ENCODE assay signal across 31 cellular contexts in genomic region chr7:27409776-27410175, GRCh38.
DNase-seq lines count a peak whose midpoint lies in the region; ATAC-seq and TF ChIP-seq lines count a peak whose summit lies in the region.
"Had no signal": no experiment of that assay in that cellular context is flagged by ENCODE, and none has a peak within 500 bp of the region (broad histone marks: within the 10 kb centered on the region; RNA-seq: fewer than 3 reads in every experiment).

No MANE protein-coding gene starts in this region.

- H3K36me3 Mint-ChIP-seq in HFFc6 (ENCODE audit: low read depth): no peaks in the 10 kb centered on the region
- H3K36me3 Mint-ChIP-seq: activated CD8-positive, alpha-beta memory T cell treated with anti-CD3 and anti-CD28 coated beads, Interleukin-2, amount 10 ng/mL, durations not matched to agents 7 days and 5 days; activated naive CD4-positive, alpha-beta T cell treated with anti-CD3 and anti-CD28 coated beads, Interleukin-2, amount 50 U/mL, for 24 hours; mesothelial cell of epicardium; natural killer cell treated with Interleukin-12 subunit alpha and Interleukin-12 subunit beta and Interleukin-15 and Interleukin-18, amount 100 ng/mL, for 72 hours; stimulated activated effector memory CD8-positive, alpha-beta T cell treated with anti-CD3 and anti-CD28 coated beads, Interleukin-12 subunit alpha, Interleukin-12 subunit beta, amount 100 ng/mL, for 72 hours had no signal

- ATAC-seq in GM18519 (IDR thresholded peaks at IDR 0.05; ENCODE audit: low FRiP score, unreplicated experiment): no peak
- ATAC-seq: A549; activated CD8-positive, alpha-beta memory T cell treated with anti-CD3 and anti-CD28 coated beads, Interleukin-2, amount 10 ng/mL, durations not matched to agents 7 days and 5 days; foreskin keratinocyte; natural killer cell treated with Interleukin-12 subunit alpha and Interleukin-12 subunit beta and Interleukin-15 and Interleukin-18, amount 100 ng/mL, for 72 hours; stimulated activated effector memory CD8-positive, alpha-beta T cell treated with anti-CD3 and anti-CD28 coated beads, Interleukin-12 subunit alpha, Interleukin-12 subunit beta, amount 100 ng/mL, for 72 hours had no signal

- TF ChIP-seq CTCF in AG10803 (conservative IDR thresholded peaks at IDR 0.05; ENCODE audit: low read length) (no peak), HFFc6 (IDR thresholded peaks at IDR 0.05) (no peak), foreskin fibroblast (IDR thresholded peaks at IDR 0.05; ENCODE audit: low read depth, low read length) (no peak), colonic mucosa (IDR thresholded peaks at IDR 0.05) (no peak)

- H3K27me3 Mint-ChIP-seq in HFFc6 (ENCODE audit: insufficient read depth): peaks cover 17% of the 10 kb centered on the region
- H3K27me3 Mint-ChIP-seq: activated CD4-positive, alpha-beta T cell treated with anti-CD3 and anti-CD28 coated beads, Interleukin-2, amount 10 ng/mL, durations not matched to agents 24 days and 14 days had no signal

- no peak overlapping the region for H3K27ac Mint-ChIP-seq in HFFc6
- H3K27ac Mint-ChIP-seq: activated CD4-positive, alpha-beta T cell treated with anti-CD3 and anti-CD28 coated beads, Interleukin-2, amount 10 ng/mL, durations not matched to agents 24 days and 14 days; activated CD8-positive, alpha-beta memory T cell treated with anti-CD3 and anti-CD28 coated beads, Interleukin-2, amount 10 ng/mL, durations not matched to agents 7 days and 5 days; activated naive CD4-positive, alpha-beta T cell treated with anti-CD3 and anti-CD28 coated beads, Interleukin-2, amount 50 U/mL, for 24 hours; activated T-helper 1 cell treated with anti-CD3 and anti-CD28 coated beads, Interleukin-12 subunit alpha, Interleukin-12 subunit beta, Interleukin-2, Interleukin-4 antibody, amounts not matched to agents 30 ng/mL and 10 ng/mL and 1 ng/mL, durations not matched to agents 14 hours and 24 hours and 36 hours; mesothelial cell of epicardium; natural killer cell treated with Interleukin-12 subunit alpha and Interleukin-12 subunit beta and Interleukin-15 and Interleukin-18, amount 100 ng/mL, for 72 hours; stimulated activated effector memory CD8-positive, alpha-beta T cell treated with anti-CD3 and anti-CD28 coated beads, Interleukin-12 subunit alpha, Interleukin-12 subunit beta, amount 100 ng/mL, for 72 hours; T-helper 2 cell treated with Interferon-gamma antibody and Interleukin-4, amounts not matched to agents 5 μg/mL and 100 μg/mL, for 36 hours had no signal

- 0 out of 2 replicates have a peak, but pooled peaks cover 6% of the 10 kb centered on the region for H3K4me1 Mint-ChIP-seq in HFFc6 (ENCODE audit: low read depth)
- H3K4me1 Mint-ChIP-seq: activated CD4-positive, alpha-beta T cell treated with anti-CD3 and anti-CD28 coated beads, Interleukin-2, amount 10 ng/mL, durations not matched to agents 24 days and 14 days; activated CD8-positive, alpha-beta memory T cell treated with anti-CD3 and anti-CD28 coated beads, Interleukin-2, amount 10 ng/mL, durations not matched to agents 7 days and 5 days; activated naive CD4-positive, alpha-beta T cell treated with anti-CD3 and anti-CD28 coated beads, Interleukin-2, amount 50 U/mL, for 24 hours; stimulated activated effector memory CD8-positive, alpha-beta T cell treated with anti-CD3 and anti-CD28 coated beads, Interleukin-12 subunit alpha, Interleukin-12 subunit beta, amount 100 ng/mL, for 72 hours had no signal

- H3K4me3 ChIP-seq in AG10803 (ENCODE audit: low read length) (no peak overlapping the region), foreskin fibroblast (ENCODE audit: low read depth in 1 of 2, low read length in 2 of 2) (no peak overlapping the region), colonic mucosa (no peak overlapping the region)
- H3K4me3 ChIP-seq: A549, BLaER1, left ventricle myocardium inferior, smooth muscle cell, suprapubic skin had no signal

- H3K4me1 ChIP-seq in colonic mucosa: no peaks in the 10 kb centered on the region
- H3K4me1 ChIP-seq: BLaER1, foreskin keratinocyte, left ventricle myocardium inferior, suprapubic skin had no signal

- intact Hi-C loops in colonic mucosa (cut with DNase I): no loop called here

- no peaks in the 10 kb centered on the region for H3K36me3 ChIP-seq in colonic mucosa
- H3K36me3 ChIP-seq: BLaER1, left ventricle myocardium inferior, suprapubic skin, WERI-Rb-1 had no signal

- H3K9me3 Mint-ChIP-seq in HFFc6: no peaks in the 10 kb centered on the region; the same call in 1 of the 2 replicates
- H3K9me3 Mint-ChIP-seq: activated CD4-positive, alpha-beta T cell treated with anti-CD3 and anti-CD28 coated beads, Interleukin-2, amount 10 ng/mL, durations not matched to agents 24 days and 14 days; activated T-helper 1 cell treated with anti-CD3 and anti-CD28 coated beads, Interleukin-12 subunit alpha, Interleukin-12 subunit beta, Interleukin-2, Interleukin-4 antibody, amounts not matched to agents 30 ng/mL and 10 ng/mL and 1 ng/mL, durations not matched to agents 14 hours and 24 hours and 36 hours; natural killer cell treated with Interleukin-12 subunit alpha and Interleukin-12 subunit beta and Interleukin-15 and Interleukin-18, amount 100 ng/mL, for 72 hours; stimulated activated effector memory CD8-positive, alpha-beta T cell treated with anti-CD3 and anti-CD28 coated beads, Interleukin-12 subunit alpha, Interleukin-12 subunit beta, amount 100 ng/mL, for 72 hours; T-helper 2 cell treated with Interferon-gamma antibody and Interleukin-4, amounts not matched to agents 5 μg/mL and 100 μg/mL, for 36 hours had no signal

- no peaks in the 10 kb centered on the region for H3K27me3 ChIP-seq in colonic mucosa
- H3K27me3 ChIP-seq: BLaER1, suprapubic skin had no signal

- no peak overlapping the region for H3K4me3 Mint-ChIP-seq in HFFc6
- H3K4me3 Mint-ChIP-seq: activated CD4-positive, alpha-beta T cell treated with anti-CD3 and anti-CD28 coated beads, Interleukin-2, amount 10 ng/mL, durations not matched to agents 24 days and 14 days; activated CD8-positive, alpha-beta memory T cell treated with anti-CD3 and anti-CD28 coated beads, Interleukin-2, amount 10 ng/mL, durations not matched to agents 7 days and 5 days; activated naive CD4-positive, alpha-beta T cell treated with anti-CD3 and anti-CD28 coated beads, Interleukin-2, amount 50 U/mL, for 24 hours; activated T-helper 1 cell treated with anti-CD3 and anti-CD28 coated beads, Interleukin-12 subunit alpha, Interleukin-12 subunit beta, Interleukin-2, Interleukin-4 antibody, amounts not matched to agents 30 ng/mL and 10 ng/mL and 1 ng/mL, durations not matched to agents 14 hours and 24 hours and 36 hours; mesothelial cell of epicardium; natural killer cell treated with Interleukin-12 subunit alpha and Interleukin-12 subunit beta and Interleukin-15 and Interleukin-18, amount 100 ng/mL, for 72 hours; stimulated activated effector memory CD8-positive, alpha-beta T cell treated with anti-CD3 and anti-CD28 coated beads, Interleukin-12 subunit alpha, Interleukin-12 subunit beta, amount 100 ng/mL, for 72 hours; T-helper 2 cell treated with Interferon-gamma antibody and Interleukin-4, amounts not matched to agents 5 μg/mL and 100 μg/mL, for 36 hours had no signal

- DNase-seq in AG10803 (ENCODE audit: low read depth) (peak; percentile 14), HFFc6 (peak; percentile 53), SK-MEL-5 (ENCODE audit: low read depth, low spot score) (peak; percentile 16), foreskin fibroblast (peak; percentile 31 to 55), colonic mucosa (no peak), amygdala (lab: John Stamatoyannopoulos, UW) (no peak)
- no peak for DNase-seq in stimulated activated CD4-positive, alpha-beta T cell treated with anti-CD3 and anti-CD28 coated beads, Interleukin-1b, Interleukin-23, amount 100 ng/mL, for 48 hours
- DNase-seq: activated CD4-positive, alpha-beta T cell treated with anti-CD3 and anti-CD28 coated beads, Interleukin-2, amount 10 ng/mL, durations not matched to agents 24 days and 14 days; activated CD8-positive, alpha-beta memory T cell treated with anti-CD3 and anti-CD28 coated beads, Interleukin-2, amount 10 ng/mL, durations not matched to agents 7 days and 5 days; aorta; central memory CD4-positive, alpha-beta T cell; dermis blood vessel endothelial cell; DMS53; Karpas-422; left ventricle myocardium inferior; NCI-H1092 treated with DMSO at 0.1 percent for 48 hours; NCI-H187 treated with DMSO at 0.1 percent for 48 hours; stimulated activated CD4-positive, alpha-beta T cell treated with anti-CD3 and anti-CD28 coated beads, Interleukin-2, amount 100 ng/mL, for 48 hours; WERI-Rb-1 had no signal

- no peak overlapping the region for H3K9ac ChIP-seq in colonic mucosa (ENCODE audit: low read depth in 2 of 2, low read length in 2 of 2)
- H3K9ac ChIP-seq: BLaER1 had no signal

- H3K27ac ChIP-seq in colonic mucosa: no peak overlapping the region
- H3K27ac ChIP-seq: A549, BLaER1, foreskin keratinocyte, left ventricle myocardium inferior, suprapubic skin, WERI-Rb-1 had no signal

- no peaks in the 10 kb centered on the region for H3K9me3 ChIP-seq in colonic mucosa
- H3K9me3 ChIP-seq: A549, BLaER1, left ventricle myocardium inferior, suprapubic skin had no signal

- in situ Hi-C loops in SK-MEL-5 (cut with HindIII; ENCODE audit: low pct_unique_long_range_greater_than_20kb, low sequenced_read_pairs): no loop called here

Comparison
In these comparisons a context has a peak if more than half of its experiments do, and no peak if none do; other contexts are left out.
1. DNase-seq: peak in AG10803 (single experiment), HFFc6 (single experiment), SK-MEL-5 (single experiment) and foreskin fibroblast (2 of 2); none in stimulated activated CD4-positive, alpha-beta T cell treated with anti-CD3 and anti-CD28 coated beads, Interleukin-1b, Interleukin-23, amount 100 ng/mL, for 48 hours (single experiment), colonic mucosa (single experiment) and amygdala (0 of 56).